Comparison of ENCODE assay signal across 9 cellular contexts in the genomic region with DNA sequence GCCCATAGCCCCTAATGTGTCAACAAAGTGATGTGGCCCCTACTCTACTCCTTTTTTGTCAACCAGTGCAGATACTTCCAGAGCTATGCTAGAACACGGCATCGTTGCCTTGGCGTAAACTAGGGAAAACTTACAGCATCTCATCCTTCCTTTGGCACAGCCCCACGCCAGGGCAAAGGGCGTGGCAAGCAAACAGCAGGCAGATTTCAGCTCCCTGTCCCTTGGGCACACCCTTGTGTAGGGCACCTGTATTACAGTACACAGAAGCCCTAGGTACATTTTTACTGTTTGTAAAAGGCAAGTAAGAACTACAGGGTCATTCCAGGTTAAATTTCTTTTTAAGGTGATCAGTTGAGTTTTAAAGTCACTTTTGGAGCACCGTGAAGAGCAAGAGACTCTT. TPM values are rescaled to one million over a fixed set of nuclear protein-coding genes. Genes with fewer than 3 reads are reported as not detected.
DNase-seq lines count a peak whose midpoint lies in the region; ATAC-seq and TF ChIP-seq lines count a peak whose summit lies in the region.
"Had no signal": no experiment of that assay in that cellular context is flagged by ENCODE, and none has a peak within 500 bp of the region (broad histone marks: within the 10 kb centered on the region; RNA-seq: fewer than 3 reads in every experiment).

No MANE protein-coding gene starts in this region.

- no peak for TF ChIP-seq POLR2A in Peyer's patch (IDR thresholded peaks at IDR 0.05)

- no peak overlapping the region for H3K27ac ChIP-seq in Peyer's patch
- peak overlapping the region; percentile 68 for H3K27ac ChIP-seq in subcutaneous abdominal adipose tissue (ENCODE audit: low read depth, low read length)

- no peak overlapping the region for H3K9ac ChIP-seq in subcutaneous abdominal adipose tissue (ENCODE audit: low read length in 5 of 5)

- H3K4me1 ChIP-seq in Peyer's patch (peaks cover 0 to 7% (median 0%) of the 10 kb centered on the region in 4 donors), subcutaneous abdominal adipose tissue (ENCODE audit: control insufficient read depth in 5 of 5, insufficient read depth in 5 of 5, low read length in 5 of 5) (peaks cover 0 to 28% (median 21%) of the 10 kb centered on the region in 5 donors)

- no peaks in the 10 kb centered on the region for H3K27me3 ChIP-seq in Peyer's patch
- H3K27me3 ChIP-seq in subcutaneous abdominal adipose tissue (ENCODE audit: control insufficient read depth in 5 of 5, insufficient read depth in 4 of 5, low read length in 5 of 5), result no peaks in the 10 kb centered on the region

- DNase-seq in activated CD4-positive, alpha-beta memory T cell treated with anti-CD3 and anti-CD28 coated beads for 36 hours, result peak; percentile 10
- DNase-seq in activated CD4-positive, alpha-beta memory T cell treated with anti-CD3 and anti-CD28 coated beads, Interleukin-2, amount 10 ng/mL, durations not matched to agents 7 days and 5 days, result no peak
- DNase-seq in Peyer's patch (peak in 2 of 3 donors; percentile 71 to 74), germinal center (ENCODE audit: low spot score) (peak; percentile 7), AML-193 (lab: John Stamatoyannopoulos, UW) (no peak), NCI-H1417 treated with DMSO at 0.1 percent for 48 hours (lab: John Stamatoyannopoulos, UW) (no peak), omental fat pad (ENCODE audit: low spot score) (no peak)
- DNase-seq: activated T-cell treated with anti-CD3 and anti-CD28 coated beads, Interleukin-2, amount 50 U/mL, for 1 hour had no signal

- no peaks in the 10 kb centered on the region for H3K9me3 Mint-ChIP-seq in activated CD4-positive, alpha-beta memory T cell treated with anti-CD3 and anti-CD28 coated beads for 36 hours
- no peaks in the 10 kb centered on the region for H3K9me3 Mint-ChIP-seq in activated CD4-positive, alpha-beta memory T cell treated with anti-CD3 and anti-CD28 coated beads, Interleukin-2, amount 10 ng/mL, durations not matched to agents 7 days and 5 days

- H3K9me3 ChIP-seq in Peyer's patch, result no peaks in the 10 kb centered on the region
- H3K9me3 ChIP-seq in subcutaneous abdominal adipose tissue (ENCODE audit: control insufficient read depth in 5 of 5, low read length in 5 of 5), result no peaks in the 10 kb centered on the region

- H3K36me3 ChIP-seq in Peyer's patch, result no peaks in the 10 kb centered on the region
- no peaks in the 10 kb centered on the region for H3K36me3 ChIP-seq in subcutaneous abdominal adipose tissue (ENCODE audit: control insufficient read depth in 5 of 5, insufficient read depth in 5 of 5, low read length in 5 of 5)

- POLR2A ChIA-PET in activated CD4-positive, alpha-beta memory T cell treated with anti-CD3 and anti-CD28 coated beads for 36 hours (lab: Charles Lee), result no interaction called here
- POLR2A ChIA-PET in activated CD4-positive, alpha-beta memory T cell treated with anti-CD3 and anti-CD28 coated beads, Interleukin-2, amount 10 ng/mL, durations not matched to agents 7 days and 5 days (lab: Charles Lee), result no interaction called here

- peak in 3 of 6 experiments; percentile 72 to 84 (median 72) for TF ChIP-seq CTCF in Peyer's patch (IDR thresholded peaks at IDR 0.05)
- no peak for TF ChIP-seq CTCF in omental fat pad (IDR thresholded peaks at IDR 0.05)

- CTCF ChIA-PET in activated CD4-positive, alpha-beta memory T cell treated with anti-CD3 and anti-CD28 coated beads for 36 hours (lab: Charles Lee), result interaction anchor here (1.5 kb wide), 1 partner anchor 77 kb away, joined by 5 read pairs; no protein-coding TSS in a partner anchor
- CTCF ChIA-PET in activated CD4-positive, alpha-beta memory T cell treated with anti-CD3 and anti-CD28 coated beads, Interleukin-2, amount 10 ng/mL, durations not matched to agents 7 days and 5 days (lab: Charles Lee), result interaction anchor here (0.8 to 1.0 kb wide), 3 partner anchors 15 to 77 kb away, joined by 3 to 4 read pairs (median 4); no protein-coding TSS in a partner anchor

- H3K4me3 ChIP-seq in Peyer's patch (no peak overlapping the region), subcutaneous abdominal adipose tissue (ENCODE audit: low read depth in 1 of 5, low read length in 5 of 5) (no peak overlapping the region)

- no peak overlapping the region for H3K4me3 Mint-ChIP-seq in activated CD4-positive, alpha-beta memory T cell treated with anti-CD3 and anti-CD28 coated beads for 36 hours
- no peak overlapping the region for H3K4me3 Mint-ChIP-seq in activated CD4-positive, alpha-beta memory T cell treated with anti-CD3 and anti-CD28 coated beads, Interleukin-2, amount 10 ng/mL, durations not matched to agents 7 days and 5 days

- intact Hi-C loops in activated CD4-positive, alpha-beta memory T cell treated with anti-CD3 and anti-CD28 coated beads for 36 hours (cut with micrococcal nuclease), result no loop called here

- no peaks in the 10 kb centered on the region for H3K27me3 Mint-ChIP-seq in activated CD4-positive, alpha-beta memory T cell treated with anti-CD3 and anti-CD28 coated beads for 36 hours
- H3K27me3 Mint-ChIP-seq in activated CD4-positive, alpha-beta memory T cell treated with anti-CD3 and anti-CD28 coated beads, Interleukin-2, amount 10 ng/mL, durations not matched to agents 7 days and 5 days, result no peaks in the 10 kb centered on the region

- no peak overlapping the region for H3K27ac Mint-ChIP-seq in activated CD4-positive, alpha-beta memory T cell treated with anti-CD3 and anti-CD28 coated beads for 36 hours
- H3K27ac Mint-ChIP-seq in activated CD4-positive, alpha-beta memory T cell treated with anti-CD3 and anti-CD28 coated beads, Interleukin-2, amount 10 ng/mL, durations not matched to agents 7 days and 5 days, result no peak overlapping the region

- no peak for ATAC-seq in omental fat pad (ENCODE audit: low FRiP score)

- H3K36me3 Mint-ChIP-seq in activated CD4-positive, alpha-beta memory T cell treated with anti-CD3 and anti-CD28 coated beads for 36 hours, result no peaks in the 10 kb centered on the region
- H3K36me3 Mint-ChIP-seq in activated CD4-positive, alpha-beta memory T cell treated with anti-CD3 and anti-CD28 coated beads, Interleukin-2, amount 10 ng/mL, durations not matched to agents 7 days and 5 days (ENCODE audit: low read depth), result no peaks in the 10 kb centered on the region

- H3K4me1 Mint-ChIP-seq in activated CD4-positive, alpha-beta memory T cell treated with anti-CD3 and anti-CD28 coated beads for 36 hours (ENCODE audit: low read depth), result no peaks in the 10 kb centered on the region
- no peaks in the 10 kb centered on the region for H3K4me1 Mint-ChIP-seq in activated CD4-positive, alpha-beta memory T cell treated with anti-CD3 and anti-CD28 coated beads, Interleukin-2, amount 10 ng/mL, durations not matched to agents 7 days and 5 days

RNA-seq across cellular contexts. Expression of gene PRDX6, which starts 29.3 kb away (rescaled TPM):
- 100 to 1,000 TPM; 129 to 136 TPM for total RNA-seq in activated CD4-positive, alpha-beta memory T cell treated with anti-CD3 and anti-CD28 coated beads for 36 hours
- 100 to 1,000 TPM; 105 to 109 TPM for total RNA-seq in activated CD4-positive, alpha-beta memory T cell treated with anti-CD3 and anti-CD28 coated beads, Interleukin-2, amount 10 ng/mL, durations not matched to agents 7 days and 5 days
- total RNA-seq in Peyer's patch, result 100 to 1,000 TPM in 2 of 4 donors, 10 to 100 TPM in 2; 75.3 to 130 (median 108) TPM
- 100 to 1,000 TPM; 455 to 981 (median 633) TPM for total RNA-seq in omental fat pad

Comparison
In these comparisons a context has a peak if more than half of its experiments do, and no peak if none do; other contexts are left out.
1. DNase-seq: peak in activated CD4-positive, alpha-beta memory T cell treated with anti-CD3 and anti-CD28 coated beads for 36 hours (single experiment), Peyer's patch (2 of 3) and germinal center (single experiment); none in activated CD4-positive, alpha-beta memory T cell treated with anti-CD3 and anti-CD28 coated beads, Interleukin-2, amount 10 ng/mL, durations not matched to agents 7 days and 5 days (single experiment), AML-193 (0 of 2), NCI-H1417 treated with DMSO at 0.1 percent for 48 hours (single experiment) and omental fat pad (single experiment).